Comparison of ENCODE assay signal across 10 cellular contexts in the genomic region with DNA sequence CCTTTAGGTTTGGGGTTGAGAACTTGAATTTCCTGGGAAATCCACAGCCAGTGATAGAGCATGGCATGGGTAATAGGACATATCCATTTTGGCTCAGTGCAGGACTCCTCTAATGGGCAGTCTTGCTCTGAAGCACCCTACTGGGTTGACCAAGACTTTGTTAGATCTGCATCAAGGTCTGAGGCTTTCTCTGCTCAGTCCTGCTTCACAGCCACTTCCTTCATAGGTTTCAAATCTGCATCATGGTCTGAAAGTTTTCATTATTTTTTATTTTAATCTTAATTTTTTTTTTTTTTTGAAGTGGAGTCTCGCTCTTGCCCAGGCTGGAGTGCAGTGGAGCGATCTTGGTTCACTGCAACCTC. TPM values are rescaled to one million over a fixed set of nuclear protein-coding genes. Genes with fewer than 3 reads are reported as not detected.
DNase-seq lines count a peak whose midpoint lies in the region; ATAC-seq, FAIRE-seq and TF ChIP-seq lines count a peak whose summit lies in the region.
"Had no signal": no experiment of that assay in that cellular context is flagged by ENCODE, and none has a peak within 500 bp of the region (broad histone marks: within the 10 kb centered on the region; RNA-seq: fewer than 3 reads in every experiment).

No MANE protein-coding gene starts in this region.

- no peak for FAIRE-seq in GM12891 (lab: Jason Lieb, UNC)

- no peak for TF ChIP-seq CTCF in glutamatergic neuron (IDR thresholded peaks at IDR 0.05; ENCODE audit: partially characterized antibody, unreplicated experiment)

- ATAC-seq in GM18511 (IDR thresholded peaks at IDR 0.05; ENCODE audit: unreplicated experiment), result peak; percentile 63
- peak; percentile 16 for ATAC-seq in GM19468 (IDR thresholded peaks at IDR 0.05; ENCODE audit: extremely low read depth, unreplicated experiment)
- ATAC-seq in HG03045 (IDR thresholded peaks at IDR 0.05; ENCODE audit: unreplicated experiment), result peak; percentile 33

- H3K27ac Mint-ChIP-seq in activated T-helper 2 cell treated with anti-CD3 and anti-CD28 coated beads, Interferon-gamma antibody, Interleukin-2, Interleukin-4, amounts not matched to agents 10 μg/mL and 5 μg/mL and 100 μg/mL, durations not matched to agents 14 hours and 24 hours and 36 hours, result peak overlapping the region; percentile 85
- H3K27ac Mint-ChIP-seq in glutamatergic neuron (ENCODE audit: unreplicated experiment), result no peak overlapping the region

- no peak for TF ChIP-seq POLR2A in GM12891 (IDR thresholded peaks at IDR 0.05; ENCODE audit: low read depth, low read length)

- no peak for DNase-seq in activated T-helper 2 cell treated with anti-CD3 and anti-CD28 coated beads, Interferon-gamma antibody, Interleukin-2, Interleukin-4, amounts not matched to agents 10 μg/mL and 5 μg/mL and 100 μg/mL, durations not matched to agents 14 hours and 24 hours and 36 hours (ENCODE audit: low spot score)
- no peak for DNase-seq in GM12891 (ENCODE audit: insufficient read length, low spot score)
- DNase-seq in germinal center (ENCODE audit: low spot score), result no peak
- no peak for DNase-seq in glutamatergic neuron
- DNase-seq in stimulated activated CD4-positive, alpha-beta T cell treated with anti-CD3 and anti-CD28 coated beads, Interleukin-4, amount 100 ng/mL, for 1 hour, result no peak
- DNase-seq: hypothalamus had no signal

- peaks cover 54% of the 10 kb centered on the region for H3K4me1 Mint-ChIP-seq in activated T-helper 2 cell treated with anti-CD3 and anti-CD28 coated beads, Interferon-gamma antibody, Interleukin-2, Interleukin-4, amounts not matched to agents 10 μg/mL and 5 μg/mL and 100 μg/mL, durations not matched to agents 14 hours and 24 hours and 36 hours (ENCODE audit: low read depth)
- peaks cover 2% of the 10 kb centered on the region for H3K4me1 Mint-ChIP-seq in glutamatergic neuron (ENCODE audit: low read depth, unreplicated experiment)

- no peaks in the 10 kb centered on the region for H3K9me3 Mint-ChIP-seq in activated T-helper 2 cell treated with anti-CD3 and anti-CD28 coated beads, Interferon-gamma antibody, Interleukin-2, Interleukin-4, amounts not matched to agents 10 μg/mL and 5 μg/mL and 100 μg/mL, durations not matched to agents 14 hours and 24 hours and 36 hours
- peaks cover 1% of the 10 kb centered on the region for H3K9me3 Mint-ChIP-seq in glutamatergic neuron (ENCODE audit: unreplicated experiment)

- intact Hi-C loops in activated T-helper 2 cell treated with anti-CD3 and anti-CD28 coated beads, Interferon-gamma antibody, Interleukin-2, Interleukin-4, amounts not matched to agents 10 μg/mL and 5 μg/mL and 100 μg/mL, durations not matched to agents 14 hours and 24 hours and 36 hours (cut with micrococcal nuclease), result loop anchor here (1.0 to 5.0 kb wide), 2 partner anchors 35 to 115 kb away; no protein-coding TSS in a partner anchor

- H3K27me3 Mint-ChIP-seq in activated T-helper 2 cell treated with anti-CD3 and anti-CD28 coated beads, Interferon-gamma antibody, Interleukin-2, Interleukin-4, amounts not matched to agents 10 μg/mL and 5 μg/mL and 100 μg/mL, durations not matched to agents 14 hours and 24 hours and 36 hours (ENCODE audit: low read depth), result no peaks in the 10 kb centered on the region
- H3K27me3 Mint-ChIP-seq in glutamatergic neuron (ENCODE audit: unreplicated experiment), result no peaks in the 10 kb centered on the region

- H3K4me3 Mint-ChIP-seq in activated T-helper 2 cell treated with anti-CD3 and anti-CD28 coated beads, Interferon-gamma antibody, Interleukin-2, Interleukin-4, amounts not matched to agents 10 μg/mL and 5 μg/mL and 100 μg/mL, durations not matched to agents 14 hours and 24 hours and 36 hours (ENCODE audit: low read depth), result peak overlapping the region; percentile 76
- no peak overlapping the region for H3K4me3 Mint-ChIP-seq in glutamatergic neuron (ENCODE audit: unreplicated experiment)
- H3K4me3 Mint-ChIP-seq: CD14-positive monocyte had no signal

- H3K36me3 Mint-ChIP-seq in activated T-helper 2 cell treated with anti-CD3 and anti-CD28 coated beads, Interferon-gamma antibody, Interleukin-2, Interleukin-4, amounts not matched to agents 10 μg/mL and 5 μg/mL and 100 μg/mL, durations not matched to agents 14 hours and 24 hours and 36 hours (ENCODE audit: low read depth), result peaks cover 50% of the 10 kb centered on the region
- H3K36me3 Mint-ChIP-seq in glutamatergic neuron (ENCODE audit: unreplicated experiment), result no peaks in the 10 kb centered on the region

TF ChIP-seq in GM12891, 5 proteins besides CTCF, POLR2A, EP300 and RAD21:
- no peak for TF ChIP-seq TAF1 (IDR thresholded peaks at IDR 0.05; ENCODE audit: low read depth, low read length)
- no peak for TF ChIP-seq PAX5 (IDR thresholded peaks at IDR 0.05; ENCODE audit: insufficient read depth, low read length, severe bottlenecking)
- TF ChIP-seq POLR2AphosphoS5 (IDR thresholded peaks at IDR 0.05; ENCODE audit: low read depth, low read length), result no peak
- TF ChIP-seq POU2F2 (IDR thresholded peaks at IDR 0.05; ENCODE audit: low read depth, low read length), result no peak
- TF ChIP-seq SPI1 (IDR thresholded peaks at IDR 0.05; ENCODE audit: low read depth, low read length), result no peak

RNA-seq across cellular contexts. Expression of a gene that starts 36.5 kb away (rescaled TPM):
- total RNA-seq in activated T-helper 2 cell treated with anti-CD3 and anti-CD28 coated beads, Interferon-gamma antibody, Interleukin-2, Interleukin-4, amounts not matched to agents 10 μg/mL and 5 μg/mL and 100 μg/mL, durations not matched to agents 14 hours and 24 hours and 36 hours, result 285 and 294 TPM in 2 replicates
- 43.8 TPM for polyA plus RNA-seq in GM12891 (2012; ENCODE audit: low read depth, missing spikeins)
- total RNA-seq in glutamatergic neuron (ENCODE audit: unreplicated experiment), result 91.7 TPM
